Comparison of ENCODE assay signal across 19 cellular contexts in the genomic region with DNA sequence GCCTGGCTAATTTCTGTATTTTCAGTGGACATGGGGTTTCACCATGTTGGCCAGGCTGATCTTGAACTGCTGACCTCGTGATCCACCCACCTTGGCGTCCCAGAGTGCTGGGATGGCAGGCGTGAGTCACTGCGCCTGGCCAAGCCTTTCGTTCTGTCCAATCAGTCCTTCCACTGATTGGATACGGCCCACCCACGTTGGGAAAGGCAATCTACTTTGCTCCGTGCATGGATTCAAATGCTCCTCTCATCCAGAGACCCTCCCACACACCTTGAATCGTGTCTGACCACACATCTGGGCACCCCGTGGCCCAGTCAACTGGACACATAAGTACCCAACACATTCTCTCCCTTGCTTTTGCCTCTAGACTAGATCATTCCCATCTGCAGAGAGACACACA.
DNase-seq lines count a peak whose midpoint lies in the region; ATAC-seq and TF ChIP-seq lines count a peak whose summit lies in the region.
"Had no signal": no experiment of that assay in that cellular context is flagged by ENCODE, and none has a peak within 500 bp of the region (broad histone marks: within the 10 kb centered on the region; RNA-seq: fewer than 3 reads in every experiment).

No MANE protein-coding gene starts in this region.

- no peaks in the 10 kb centered on the region for H3K4me1 Mint-ChIP-seq in activated CD8-positive, alpha-beta memory T cell treated with anti-CD3 and anti-CD28 coated beads, Interleukin-2, amount 10 ng/mL, durations not matched to agents 7 days and 5 days
- no peaks in the 10 kb centered on the region for H3K4me1 Mint-ChIP-seq in type B pancreatic cell (ENCODE audit: unreplicated experiment)
- H3K4me1 Mint-ChIP-seq: CD4-positive, CD25-positive, alpha-beta regulatory T cell had no signal

- no peak for ATAC-seq in activated CD8-positive, alpha-beta memory T cell treated with anti-CD3 and anti-CD28 coated beads, Interleukin-2, amount 10 ng/mL, durations not matched to agents 7 days and 5 days
- no peak for ATAC-seq in left lobe of liver
- ATAC-seq in HG02852 (IDR thresholded peaks at IDR 0.05; ENCODE audit: unreplicated experiment), result no peak
- ATAC-seq in sciatic nerve, result no peak

- TF ChIP-seq CTCF in type B pancreatic cell (conservative IDR thresholded peaks at IDR 0.05), result no peak

- H3K36me3 Mint-ChIP-seq in activated CD8-positive, alpha-beta memory T cell treated with anti-CD3 and anti-CD28 coated beads, Interleukin-2, amount 10 ng/mL, durations not matched to agents 7 days and 5 days, result no peaks in the 10 kb centered on the region
- H3K36me3 Mint-ChIP-seq in type B pancreatic cell, result no peaks in the 10 kb centered on the region
- H3K36me3 Mint-ChIP-seq: CD4-positive, CD25-positive, alpha-beta regulatory T cell had no signal

- H3K27ac Mint-ChIP-seq in activated CD8-positive, alpha-beta memory T cell treated with anti-CD3 and anti-CD28 coated beads, Interleukin-2, amount 10 ng/mL, durations not matched to agents 7 days and 5 days, result no peak overlapping the region
- H3K27ac Mint-ChIP-seq in type B pancreatic cell, result no peak overlapping the region
- H3K27ac Mint-ChIP-seq: CD4-positive, CD25-positive, alpha-beta regulatory T cell had no signal

- no peaks in the 10 kb centered on the region for H3K27me3 Mint-ChIP-seq in activated CD8-positive, alpha-beta memory T cell treated with anti-CD3 and anti-CD28 coated beads, Interleukin-2, amount 10 ng/mL, durations not matched to agents 7 days and 5 days
- H3K27me3 Mint-ChIP-seq in type B pancreatic cell, result peaks cover 11% of the 10 kb centered on the region
- H3K27me3 Mint-ChIP-seq: CD4-positive, CD25-positive, alpha-beta regulatory T cell had no signal

- no peak overlapping the region for H3K4me3 Mint-ChIP-seq in activated CD8-positive, alpha-beta memory T cell treated with anti-CD3 and anti-CD28 coated beads, Interleukin-2, amount 10 ng/mL, durations not matched to agents 7 days and 5 days
- no peak overlapping the region for H3K4me3 Mint-ChIP-seq in type B pancreatic cell
- H3K4me3 Mint-ChIP-seq: CD4-positive, CD25-positive, alpha-beta regulatory T cell had no signal

- intact Hi-C loops in sciatic nerve (cut with DNase I), result no loop called here

- peak; percentile 37 for DNase-seq in activated effector memory CD4-positive, alpha-beta T cell treated with anti-CD3 and anti-CD28 coated beads, Interleukin-2, amount 50 U/mL, for 16 hours
- DNase-seq in activated effector memory CD4-positive, alpha-beta T cell treated with Interleukin-2 at 50 U/mL for 16 hours, result no peak
- DNase-seq in activated CD8-positive, alpha-beta memory T cell treated with anti-CD3 and anti-CD28 coated beads, Interleukin-2, amount 10 ng/mL, durations not matched to agents 7 days and 5 days, result peak; percentile 7
- DNase-seq in left lobe of liver (ENCODE audit: low spot score), result peak; percentile 8
- DNase-seq in type B pancreatic cell (ENCODE audit: extremely low spot score, unreplicated experiment), result peak; percentile 53
- DNase-seq in sciatic nerve (ENCODE audit: low spot score), result no peak
- DNase-seq: CD4-positive, CD25-positive, alpha-beta regulatory T cell; DMS153; DND-41; Karpas-422; NCI-H1092; NCI-H1417 treated with DMSO at 0.1 percent for 48 hours; NCI-H1694 treated with DMSO at 0.1 percent for 48 hours; NCI-H2081; NCI-H226; NCI-H510A; NCI-H69; SHP77 treated with DMSO at 0.1 percent for 48 hours had no signal

- CTCF ChIA-PET in activated CD8-positive, alpha-beta memory T cell treated with anti-CD3 and anti-CD28 coated beads, Interleukin-2, amount 10 ng/mL, durations not matched to agents 7 days and 5 days (lab: Charles Lee), result no interaction called here

- H3K9me3 Mint-ChIP-seq in activated CD8-positive, alpha-beta memory T cell treated with anti-CD3 and anti-CD28 coated beads, Interleukin-2, amount 10 ng/mL, durations not matched to agents 7 days and 5 days (ENCODE audit: low read depth), result peaks cover 10% of the 10 kb centered on the region
- H3K9me3 Mint-ChIP-seq in type B pancreatic cell, result no peaks in the 10 kb centered on the region

Comparison
In these comparisons a context has a peak if more than half of its experiments do, and no peak if none do; other contexts are left out.
1. DNase-seq: peak in activated effector memory CD4-positive, alpha-beta T cell treated with anti-CD3 and anti-CD28 coated beads, Interleukin-2, amount 50 U/mL, for 16 hours (single experiment), activated CD8-positive, alpha-beta memory T cell treated with anti-CD3 and anti-CD28 coated beads, Interleukin-2, amount 10 ng/mL, durations not matched to agents 7 days and 5 days (single experiment), left lobe of liver (single experiment) and type B pancreatic cell (single experiment); none in activated effector memory CD4-positive, alpha-beta T cell treated with Interleukin-2 at 50 U/mL for 16 hours (single experiment) and sciatic nerve (single experiment).